8 cellular contexts compared by ENCODE assay signal in genomic region chr3:136758160-136759102, GRCh38. TPM values are rescaled to one million over a fixed set of nuclear protein-coding genes. Genes with fewer than 3 reads are reported as not detected.
A peak's percentile ranks its signal among the peaks of the same experiment; 100 is the strongest.
DNase-seq lines count a peak whose midpoint lies in the region; ATAC-seq, FAIRE-seq and TF ChIP-seq lines count a peak whose summit lies in the region.
"Not testable (repeated sequence)": the region's sequence is repeated elsewhere in the genome, so short reads cannot be mapped to it uniquely, and the experiment has no call there.

No MANE protein-coding gene starts in this region.

- H3K27me3 ChIP-seq in BE2C; Loucy (ENCODE audit: insufficient read depth, low read length, poor library complexity, severe bottlenecking); right lobe of liver; small intestine (ENCODE audit: control insufficient read depth in 2 of 2, insufficient read depth in 2 of 2, low read length in 2 of 2): not testable (repeated sequence)

- not testable (repeated sequence) for H3K4me2 ChIP-seq in Loucy (ENCODE audit: low read depth, low read length, poor library complexity, severe bottlenecking)

- peak; percentile 52 to 79 (median 74) for ATAC-seq in right lobe of liver

- not testable (repeated sequence) for H4K20me1 ChIP-seq in Loucy (ENCODE audit: insufficient read depth, low read length, poor library complexity, severe bottlenecking)

- not testable (repeated sequence) for H3K9me3 ChIP-seq in BE2C; Loucy (ENCODE audit: insufficient read depth, low read depth, low read length); right lobe of liver; small intestine (ENCODE audit: control insufficient read depth, low read depth)

- TF ChIP-seq CTCF in BE2C (IDR thresholded peaks at IDR 0.05; ENCODE audit: low read depth, low read length) (peak; percentile 63), GM12874 (IDR thresholded peaks at IDR 0.05; ENCODE audit: insufficient read depth, low read depth, low read length) (peak; percentile 42; the same call in 1 of the 2 replicates), Loucy (conservative IDR thresholded peaks at IDR 0.05; ENCODE audit: low read length) (peak; percentile 59), astrocyte of the spinal cord (IDR thresholded peaks at IDR 0.05; ENCODE audit: low read depth, low read length) (peak; percentile 65), right lobe of liver (IDR thresholded peaks at IDR 0.05) (peak; percentile 46 to 62 (median 52))

- not testable (repeated sequence) for H3K4me1 ChIP-seq in BE2C; right lobe of liver; small intestine (ENCODE audit: control insufficient read depth in 2 of 2, insufficient read depth in 1 of 2, low read depth in 1 of 2, low read length in 1 of 2)
- H3K4me1 ChIP-seq in Loucy (ENCODE audit: insufficient read depth, low read length, poor library complexity, severe bottlenecking) = peaks cover 11% of the 10 kb centered on the region

- WGBS in right lobe of liver (ENCODE audit: insufficient coverage, low coverage, low lambda C conversion rate, missing lambda C conversion rate) = 72% methylated on average over 14 of the region's 20 CpGs
- WGBS in small intestine, 3 donors = 79 to 84% (median 82%) methylated on average over 20 of the region's 20 CpGs

- not testable (repeated sequence) for H3K9ac ChIP-seq in Loucy (ENCODE audit: low read depth, low read length, poor library complexity, severe bottlenecking)

- not testable (repeated sequence) for H3K27ac ChIP-seq in right lobe of liver; small intestine (ENCODE audit: low read depth in 1 of 2, low read length in 1 of 2)

- not testable (repeated sequence) for H2AFZ ChIP-seq in Loucy (ENCODE audit: low read length)

- not testable (repeated sequence) for H3K4me3 ChIP-seq in BE2C (ENCODE audit: low read depth, low read length); Loucy (ENCODE audit: low read length, poor library complexity, severe bottlenecking); astrocyte of the spinal cord (ENCODE audit: low read depth, low read length); right lobe of liver; small intestine (ENCODE audit: low read depth in 1 of 2, low read length in 2 of 2)

- not testable (repeated sequence) for H3F3A ChIP-seq in Loucy (ENCODE audit: low read depth)

- not testable (repeated sequence) for FAIRE-seq in small intestine (lab: Jason Lieb, UNC)

- in situ Hi-C loops in astrocyte of the spinal cord (cut with HindIII; ENCODE audit: low sequenced_read_pairs) = not testable (repeated sequence)

- not testable (repeated sequence) for DNase-seq in BE2C
- DNase-seq in RPMI7951 (ENCODE audit: low read depth) (peak; percentile 43), astrocyte of the spinal cord (ENCODE audit: low read depth, low spot score) (peak; percentile 33), fibroblast of the conjunctiva (ENCODE audit: low read depth) (peak; percentile 20), right lobe of liver (peak in 1 of 3 donors; percentile 43), small intestine (peak; percentile 25)

- intact Hi-C loops in right lobe of liver (cut with DNase I) = loop anchor here in 1 of 2 donors (5.0 to 10.0 kb wide), 2 partner anchors 254 to 684 kb away; no protein-coding TSS in a partner anchor

- H3K79me2 ChIP-seq in Loucy (ENCODE audit: insufficient read depth, low read length) = peaks cover 12% of the 10 kb centered on the region

- not testable (repeated sequence) for H3K9me2 ChIP-seq in Loucy (replicated peaks; ENCODE audit: low read depth, low read length)

- not testable (repeated sequence) for TF ChIP-seq POLR2A in right lobe of liver (IDR thresholded peaks at IDR 0.05)

- not testable (repeated sequence) for H3K36me3 ChIP-seq in BE2C; Loucy (ENCODE audit: insufficient read depth, low read length); right lobe of liver; small intestine (ENCODE audit: control insufficient read depth in 2 of 2, insufficient read depth in 2 of 2, low read length in 2 of 2)

RNA-seq across cellular contexts. Expression of gene STAG1, which starts 6.3 kb away (rescaled TPM):
- 10.4 TPM for polyA plus RNA-seq in BE2C (2012; ENCODE audit: insufficient read depth, insufficient read length, low read depth)
- 39.7 and 42.5 TPM in 2 replicates for total RNA-seq in RPMI7951 (2014; rRNA removed; shearing (Covaris generic))
- 10 to 100 TPM in 5 of 6 experiments, 1 to 10 TPM in 1; 8.2 to 18.5 (median 12.7) TPM for total RNA-seq in right lobe of liver
- polyA plus RNA-seq in small intestine = 10 to 100 TPM in 2 of 3 donors, 1 to 10 TPM in 1; 10.0 to 12.7 (median 10.1) TPM
